13 cellular contexts compared by ENCODE assay signal in genomic region chr10:92760609-92761008, GRCh38.
DNase-seq lines count a peak whose midpoint lies in the region; ATAC-seq and TF ChIP-seq lines count a peak whose summit lies in the region.
"Had no signal": no experiment of that assay in that cellular context is flagged by ENCODE, and none has a peak within 500 bp of the region (broad histone marks: within the 10 kb centered on the region; RNA-seq: fewer than 3 reads in every experiment).

No MANE protein-coding gene starts in this region.

- H4K20me1 ChIP-seq in SK-N-SH (ENCODE audit: insufficient read depth) = no peaks in the 10 kb centered on the region

- peak overlapping the region; percentile 30 for H2AFZ ChIP-seq in SK-N-SH (ENCODE audit: low read depth)

- CTCF ChIA-PET in SK-N-SH (lab: Yijun Ruan, JAX) = no interaction called here

- H3K4me1 ChIP-seq in SK-N-SH (ENCODE audit: control insufficient read depth in 1 of 2, insufficient read depth in 2 of 2, low read depth in 1 of 2, low read length in 1 of 2) (peaks cover 0 to 6% of the 10 kb centered on the region in 2 experiments; a peak in 1 of 4 replicates), SJSA1 (replicated peaks) (peaks cover 39% of the 10 kb centered on the region), thoracic aorta (ENCODE audit: control insufficient read depth in 1 of 2, low read depth in 2 of 2) (peaks cover 21 to 44% of the 10 kb centered on the region in 2 donors), suprapubic skin (no peaks in the 10 kb centered on the region)

- ATAC-seq in SK-N-SH treated with all-trans-retinoic acid at 6 μM for 48 hours = no peak; the same call in 2 of the 3 replicates
- ATAC-seq in thoracic aorta (ENCODE audit: insufficient number of reproducible peaks, low FRiP score, low read depth) = no peak
- ATAC-seq in Right ventricle myocardium inferior = no peak
- ATAC-seq in HG03469 (IDR thresholded peaks at IDR 0.05; ENCODE audit: unreplicated experiment) = no peak
- ATAC-seq: natural killer cell treated with Interleukin-12 subunit alpha and Interleukin-12 subunit beta and Interleukin-15 and Interleukin-18, amount 100 ng/mL, for 72 hours had no signal

- TF ChIP-seq POLR2A in suprapubic skin (IDR thresholded peaks at IDR 0.05) = no peak

- H3K9me3 ChIP-seq in SK-N-SH (no peaks in the 10 kb centered on the region), SJSA1 (replicated peaks) (no peaks in the 10 kb centered on the region), thoracic aorta (no peaks in the 10 kb centered on the region), suprapubic skin (no peaks in the 10 kb centered on the region)
- H3K9me3 ChIP-seq: tibial nerve had no signal

- DNase-seq in SK-N-SH = no peak
- DNase-seq in SJSA1 (ENCODE audit: low read depth in 1 of 2, low spot score in 2 of 2) = peak; percentile 49 to 90
- DNase-seq in fibroblast of pulmonary artery (ENCODE audit: low read depth) = peak; percentile 73
- DNase-seq in thoracic aorta (ENCODE audit: low spot score) = no peak
- no peak for DNase-seq in Right ventricle myocardium inferior (ENCODE audit: missing footprints)
- no peak for DNase-seq in suprapubic skin (ENCODE audit: low spot score in 2 of 2)
- DNase-seq: 8988T; stimulated activated CD4-positive, alpha-beta T cell treated with anti-CD3 and anti-CD28 coated beads, Interleukin-4, amount 100 ng/mL, for 4 hours had no signal

- no peaks in the 10 kb centered on the region for H3F3A ChIP-seq in SK-N-SH (replicated peaks; ENCODE audit: insufficient read depth)

- no peak overlapping the region for H3K9ac ChIP-seq in SK-N-SH

- no peak for TF ChIP-seq EP300 in SK-N-SH (IDR thresholded peaks at IDR 0.05; ENCODE audit: borderline replicate concordance in 1 of 2, low read depth in 1 of 2, low read length in 1 of 2)
- no peak for TF ChIP-seq EP300 in suprapubic skin (IDR thresholded peaks at IDR 0.05)

- TF ChIP-seq RAD21 in SK-N-SH (IDR thresholded peaks at IDR 0.05; ENCODE audit: low read length) = no peak

- no peak for TF ChIP-seq CTCF in SK-N-SH (IDR thresholded peaks at IDR 0.05)
- no peak for TF ChIP-seq CTCF in fibroblast of pulmonary artery (IDR thresholded peaks at IDR 0.05; ENCODE audit: low read length, missing control alignments)
- no peak for TF ChIP-seq CTCF in thoracic aorta (IDR thresholded peaks at IDR 0.05)
- TF ChIP-seq CTCF in suprapubic skin (IDR thresholded peaks at IDR 0.05) = no peak

- H3K4me2 ChIP-seq in SK-N-SH = no peak overlapping the region

- H3K9me2 ChIP-seq in SK-N-SH = no peaks in the 10 kb centered on the region

- H3K4me3 ChIP-seq in SK-N-SH (ENCODE audit: low read depth in 2 of 2, low read length in 1 of 2) (no peak overlapping the region), SJSA1 (no peak overlapping the region; the same call in 1 of the 2 replicates), fibroblast of pulmonary artery (replicated peaks; ENCODE audit: low read depth, low read length) (no peak overlapping the region), thoracic aorta (no peak overlapping the region), suprapubic skin (no peak overlapping the region)

- H3K27me3 ChIP-seq in SK-N-SH (ENCODE audit: insufficient read depth) = no peaks in the 10 kb centered on the region
- no peaks in the 10 kb centered on the region for H3K27me3 ChIP-seq in SJSA1 (replicated peaks)
- H3K27me3 ChIP-seq in thoracic aorta (replicated peaks; ENCODE audit: insufficient read depth) = no peaks in the 10 kb centered on the region
- H3K27me3 ChIP-seq in suprapubic skin = no peaks in the 10 kb centered on the region
- H3K27me3 ChIP-seq: tibial nerve had no signal

- H3K79me2 ChIP-seq in SK-N-SH (ENCODE audit: insufficient read depth) = no peaks in the 10 kb centered on the region

- WGBS in SK-N-SH (ENCODE audit: low lambda C conversion rate) = 47% methylated on average over 1 of the region's 1 CpG
- WGBS in suprapubic skin = 30% methylated on average over 1 of the region's 1 CpG

- POLR2A ChIA-PET in SK-N-SH (lab: Yijun Ruan, JAX) = no interaction called here

- intact Hi-C loops in Right ventricle myocardium inferior (cut with DNase I) = no loop called here

- H3K36me3 ChIP-seq in SK-N-SH (replicated peaks in 1 of 2; ENCODE audit: control insufficient read depth in 1 of 2, insufficient read depth in 2 of 2, low read length in 1 of 2) (no peaks in the 10 kb centered on the region), SJSA1 (no peaks in the 10 kb centered on the region), thoracic aorta (no peaks in the 10 kb centered on the region), suprapubic skin (no peaks in the 10 kb centered on the region)
- H3K36me3 ChIP-seq: tibial nerve had no signal

- H3K27ac ChIP-seq in SK-N-SH (ENCODE audit: low read depth in 2 of 2, low read length in 1 of 2) = no peak overlapping the region
- peak overlapping the region; percentile 96 for H3K27ac ChIP-seq in SJSA1
- peak overlapping the region; percentile 31 to 51 for H3K27ac ChIP-seq in thoracic aorta
- H3K27ac ChIP-seq in suprapubic skin = no peak overlapping the region
- H3K27ac ChIP-seq: VCaP had no signal

TF ChIP-seq in SK-N-SH, 30 proteins besides CTCF, POLR2A, EP300 and RAD21:
- TF ChIP-seq TAF1 (IDR thresholded peaks at IDR 0.05; ENCODE audit: borderline replicate concordance, low read depth, low read length) (no peak), GATA2 (CRISPR knock-in tag; IDR thresholded peaks at IDR 0.05) (no peak), SMC3 (IDR thresholded peaks at IDR 0.05; ENCODE audit: low read depth, low read length) (no peak), GABPA (IDR thresholded peaks at IDR 0.05; ENCODE audit: low read depth) (no peak)

TF ChIP-seq in SK-N-SH treated with all-trans-retinoic acid at 6 μM for 48 hours, 23 proteins besides CTCF, POLR2A, EP300 and RAD21:
- TF ChIP-seq RARB (CRISPR knock-in tag; IDR thresholded peaks at IDR 0.05) = no peak
- no peak for TF ChIP-seq PPARA (CRISPR knock-in tag; IDR thresholded peaks at IDR 0.05; ENCODE audit: borderline replicate concordance)
- TF ChIP-seq CSRNP3 (CRISPR knock-in tag; IDR thresholded peaks at IDR 0.05) = no peak
- TF ChIP-seq TCF4 (CRISPR knock-in tag; IDR thresholded peaks at IDR 0.05; ENCODE audit: borderline replicate concordance) = no peak
- no peak for TF ChIP-seq CREB5 (CRISPR knock-in tag; IDR thresholded peaks at IDR 0.05; ENCODE audit: low read depth)
- TF ChIP-seq ZFP3 (CRISPR knock-in tag; IDR thresholded peaks at IDR 0.05) = no peak
- TF ChIP-seq ISL1 (CRISPR knock-in tag; IDR thresholded peaks at IDR 0.05) = no peak
- no peak for TF ChIP-seq OSR1 (CRISPR knock-in tag; IDR thresholded peaks at IDR 0.05)
- TF ChIP-seq TOX (CRISPR knock-in tag; IDR thresholded peaks at IDR 0.05; ENCODE audit: borderline replicate concordance) = no peak
- no peak for TF ChIP-seq POU6F1 (CRISPR knock-in tag; IDR thresholded peaks at IDR 0.05; ENCODE audit: borderline replicate concordance, low read depth)
- no peak for TF ChIP-seq ESRRG (CRISPR knock-in tag; IDR thresholded peaks at IDR 0.05)
- TF ChIP-seq ARNTL (CRISPR knock-in tag; IDR thresholded peaks at IDR 0.05; ENCODE audit: borderline replicate concordance, low read depth) = no peak
- TF ChIP-seq BACH2 (CRISPR knock-in tag; IDR thresholded peaks at IDR 0.05; ENCODE audit: borderline replicate concordance) = no peak
- TF ChIP-seq GLIS3 (CRISPR knock-in tag; IDR thresholded peaks at IDR 0.05) = no peak
- TF ChIP-seq ZC3H10 (CRISPR knock-in tag; IDR thresholded peaks at IDR 0.05) = no peak

Comparison
In these comparisons a context has a peak if more than half of its experiments do, and no peak if none do; other contexts are left out.
1. DNase-seq: peak in SJSA1 (2 of 2) and fibroblast of pulmonary artery (single experiment); none in SK-N-SH (single experiment), thoracic aorta (single experiment), Right ventricle myocardium inferior (single experiment) and suprapubic skin (0 of 2).
2. H3K27ac ChIP-seq: peak in SJSA1 (single experiment) and thoracic aorta (2 of 2); none in SK-N-SH (0 of 2) and suprapubic skin (single experiment).